In the genomic region with DNA sequence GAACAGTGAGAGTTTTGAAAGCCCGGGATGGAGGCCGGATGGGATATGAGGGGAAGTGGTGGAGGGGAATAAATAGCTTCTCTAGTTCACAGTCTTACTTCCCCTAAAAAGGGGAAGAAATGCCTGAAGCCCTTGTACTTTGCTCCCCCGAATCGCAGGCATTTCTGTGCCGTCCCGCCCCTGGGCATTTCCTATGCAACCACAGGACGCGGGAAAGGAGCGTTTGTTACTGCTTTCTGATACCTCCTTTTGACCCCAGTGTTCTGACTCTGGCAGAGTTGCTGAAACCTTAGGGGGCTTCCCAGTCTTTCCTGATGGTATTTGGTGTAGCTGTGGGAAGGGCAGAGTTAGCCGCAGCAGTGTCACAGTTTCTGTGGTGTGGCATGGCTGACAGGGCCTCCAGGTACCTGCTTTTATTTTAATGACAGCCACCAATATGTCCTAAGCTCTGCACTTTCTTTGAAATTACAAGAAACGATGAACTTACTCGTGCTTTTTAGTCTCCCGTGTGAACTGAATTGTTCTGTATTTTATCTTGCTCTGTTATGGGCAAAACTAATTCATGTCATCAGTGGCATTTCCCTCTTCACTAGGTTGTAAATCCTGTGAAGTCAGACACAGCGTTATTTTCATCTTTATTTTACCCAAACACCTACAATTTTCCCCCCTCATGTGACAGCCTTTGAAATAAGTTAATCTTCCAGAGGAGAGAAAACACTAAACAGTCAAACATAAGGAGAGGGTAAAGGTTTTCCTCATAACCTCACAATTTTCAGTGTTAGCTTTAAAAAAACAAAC, we compare ENCODE assay signal across 1 cellular context.
TF ChIP-seq lines count a peak whose summit lies in the region.

No MANE protein-coding gene starts in this region.

TF ChIP-seq in HepG2, 621 proteins besides CTCF, POLR2A, EP300 and RAD21 (continued from another document and continues in another):
- TF ChIP-seq, protein P1, sequence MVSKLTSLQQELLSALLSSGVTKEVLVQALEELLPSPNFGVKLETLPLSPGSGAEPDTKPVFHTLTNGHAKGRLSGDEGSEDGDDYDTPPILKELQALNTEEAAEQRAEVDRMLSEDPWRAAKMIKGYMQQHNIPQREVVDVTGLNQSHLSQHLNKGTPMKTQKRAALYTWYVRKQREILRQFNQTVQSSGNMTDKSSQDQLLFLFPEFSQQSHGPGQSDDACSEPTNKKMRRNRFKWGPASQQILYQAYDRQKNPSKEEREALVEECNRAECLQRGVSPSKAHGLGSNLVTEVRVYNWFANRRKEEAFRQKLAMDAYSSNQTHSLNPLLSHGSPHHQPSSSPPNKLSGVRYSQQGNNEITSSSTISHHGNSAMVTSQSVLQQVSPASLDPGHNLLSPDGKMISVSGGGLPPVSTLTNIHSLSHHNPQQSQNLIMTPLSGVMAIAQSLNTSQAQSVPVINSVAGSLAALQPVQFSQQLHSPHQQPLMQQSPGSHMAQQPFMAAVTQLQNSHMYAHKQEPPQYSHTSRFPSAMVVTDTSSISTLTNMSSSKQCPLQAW (CRISPR knock-in tag; IDR thresholded peaks at IDR 0.05): no peak
- TF ChIP-seq, protein P2, sequence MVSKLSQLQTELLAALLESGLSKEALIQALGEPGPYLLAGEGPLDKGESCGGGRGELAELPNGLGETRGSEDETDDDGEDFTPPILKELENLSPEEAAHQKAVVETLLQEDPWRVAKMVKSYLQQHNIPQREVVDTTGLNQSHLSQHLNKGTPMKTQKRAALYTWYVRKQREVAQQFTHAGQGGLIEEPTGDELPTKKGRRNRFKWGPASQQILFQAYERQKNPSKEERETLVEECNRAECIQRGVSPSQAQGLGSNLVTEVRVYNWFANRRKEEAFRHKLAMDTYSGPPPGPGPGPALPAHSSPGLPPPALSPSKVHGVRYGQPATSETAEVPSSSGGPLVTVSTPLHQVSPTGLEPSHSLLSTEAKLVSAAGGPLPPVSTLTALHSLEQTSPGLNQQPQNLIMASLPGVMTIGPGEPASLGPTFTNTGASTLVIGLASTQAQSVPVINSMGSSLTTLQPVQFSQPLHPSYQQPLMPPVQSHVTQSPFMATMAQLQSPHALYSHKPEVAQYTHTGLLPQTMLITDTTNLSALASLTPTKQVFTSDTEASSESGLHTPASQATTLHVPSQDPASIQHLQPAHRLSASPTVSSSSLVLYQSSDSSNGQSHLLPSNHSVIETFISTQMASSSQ (IDR thresholded peaks at IDR 0.05; ENCODE audit: low read depth): no peak
- TF ChIP-seq, protein P2 (CRISPR knock-in tag; IDR thresholded peaks at IDR 0.05; ENCODE audit: borderline replicate concordance): no peak
- TF ChIP-seq, protein P3, sequence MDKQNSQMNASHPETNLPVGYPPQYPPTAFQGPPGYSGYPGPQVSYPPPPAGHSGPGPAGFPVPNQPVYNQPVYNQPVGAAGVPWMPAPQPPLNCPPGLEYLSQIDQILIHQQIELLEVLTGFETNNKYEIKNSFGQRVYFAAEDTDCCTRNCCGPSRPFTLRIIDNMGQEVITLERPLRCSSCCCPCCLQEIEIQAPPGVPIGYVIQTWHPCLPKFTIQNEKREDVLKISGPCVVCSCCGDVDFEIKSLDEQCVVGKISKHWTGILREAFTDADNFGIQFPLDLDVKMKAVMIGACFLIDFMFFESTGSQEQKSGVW (CRISPR knock-in tag; IDR thresholded peaks at IDR 0.05; ENCODE audit: borderline replicate concordance): no peak
- no peak for TF ChIP-seq THYN1 (CRISPR knock-in tag; IDR thresholded peaks at IDR 0.05; ENCODE audit: borderline replicate concordance, low read depth)
- no peak for TF ChIP-seq FOXO1 (CRISPR knock-in tag; IDR thresholded peaks at IDR 0.05)
- TF ChIP-seq, protein P4, sequence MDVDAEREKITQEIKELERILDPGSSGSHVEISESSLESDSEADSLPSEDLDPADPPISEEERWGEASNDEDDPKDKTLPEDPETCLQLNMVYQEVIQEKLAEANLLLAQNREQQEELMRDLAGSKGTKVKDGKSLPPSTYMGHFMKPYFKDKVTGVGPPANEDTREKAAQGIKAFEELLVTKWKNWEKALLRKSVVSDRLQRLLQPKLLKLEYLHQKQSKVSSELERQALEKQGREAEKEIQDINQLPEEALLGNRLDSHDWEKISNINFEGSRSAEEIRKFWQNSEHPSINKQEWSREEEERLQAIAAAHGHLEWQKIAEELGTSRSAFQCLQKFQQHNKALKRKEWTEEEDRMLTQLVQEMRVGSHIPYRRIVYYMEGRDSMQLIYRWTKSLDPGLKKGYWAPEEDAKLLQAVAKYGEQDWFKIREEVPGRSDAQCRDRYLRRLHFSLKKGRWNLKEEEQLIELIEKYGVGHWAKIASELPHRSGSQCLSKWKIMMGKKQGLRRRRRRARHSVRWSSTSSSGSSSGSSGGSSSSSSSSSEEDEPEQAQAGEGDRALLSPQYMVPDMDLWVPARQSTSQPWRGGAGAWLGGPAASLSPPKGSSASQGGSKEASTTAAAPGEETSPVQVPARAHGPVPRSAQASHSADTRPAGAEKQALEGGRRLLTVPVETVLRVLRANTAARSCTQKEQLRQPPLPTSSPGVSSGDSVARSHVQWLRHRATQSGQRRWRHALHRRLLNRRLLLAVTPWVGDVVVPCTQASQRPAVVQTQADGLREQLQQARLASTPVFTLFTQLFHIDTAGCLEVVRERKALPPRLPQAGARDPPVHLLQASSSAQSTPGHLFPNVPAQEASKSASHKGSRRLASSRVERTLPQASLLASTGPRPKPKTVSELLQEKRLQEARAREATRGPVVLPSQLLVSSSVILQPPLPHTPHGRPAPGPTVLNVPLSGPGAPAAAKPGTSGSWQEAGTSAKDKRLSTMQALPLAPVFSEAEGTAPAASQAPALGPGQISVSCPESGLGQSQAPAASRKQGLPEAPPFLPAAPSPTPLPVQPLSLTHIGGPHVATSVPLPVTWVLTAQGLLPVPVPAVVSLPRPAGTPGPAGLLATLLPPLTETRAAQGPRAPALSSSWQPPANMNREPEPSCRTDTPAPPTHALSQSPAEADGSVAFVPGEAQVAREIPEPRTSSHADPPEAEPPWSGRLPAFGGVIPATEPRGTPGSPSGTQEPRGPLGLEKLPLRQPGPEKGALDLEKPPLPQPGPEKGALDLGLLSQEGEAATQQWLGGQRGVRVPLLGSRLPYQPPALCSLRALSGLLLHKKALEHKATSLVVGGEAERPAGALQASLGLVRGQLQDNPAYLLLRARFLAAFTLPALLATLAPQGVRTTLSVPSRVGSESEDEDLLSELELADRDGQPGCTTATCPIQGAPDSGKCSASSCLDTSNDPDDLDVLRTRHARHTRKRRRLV (CRISPR knock-in tag; IDR thresholded peaks at IDR 0.05): no peak
- TF ChIP-seq ZNF660 (CRISPR knock-in tag; IDR thresholded peaks at IDR 0.05; ENCODE audit: borderline replicate concordance, low read depth): no peak
- TF ChIP-seq, protein P5, sequence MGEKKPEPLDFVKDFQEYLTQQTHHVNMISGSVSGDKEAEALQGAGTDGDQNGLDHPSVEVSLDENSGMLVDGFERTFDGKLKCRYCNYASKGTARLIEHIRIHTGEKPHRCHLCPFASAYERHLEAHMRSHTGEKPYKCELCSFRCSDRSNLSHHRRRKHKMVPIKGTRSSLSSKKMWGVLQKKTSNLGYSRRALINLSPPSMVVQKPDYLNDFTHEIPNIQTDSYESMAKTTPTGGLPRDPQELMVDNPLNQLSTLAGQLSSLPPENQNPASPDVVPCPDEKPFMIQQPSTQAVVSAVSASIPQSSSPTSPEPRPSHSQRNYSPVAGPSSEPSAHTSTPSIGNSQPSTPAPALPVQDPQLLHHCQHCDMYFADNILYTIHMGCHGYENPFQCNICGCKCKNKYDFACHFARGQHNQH (CRISPR knock-in tag; IDR thresholded peaks at IDR 0.05): no peak
- no peak for TF ChIP-seq ZNF136 (CRISPR knock-in tag; IDR thresholded peaks at IDR 0.05; ENCODE audit: low read depth)
- no peak for TF ChIP-seq KMT2A (CRISPR knock-in tag; IDR thresholded peaks at IDR 0.05)
- TF ChIP-seq HDAC2 (CRISPR knock-in tag; IDR thresholded peaks at IDR 0.05): peak; percentile 32; the same call in 1 of the 2 replicates
- no peak for TF ChIP-seq RFX5 (IDR thresholded peaks at IDR 0.05; ENCODE audit: low read depth, low read length)
- TF ChIP-seq MAZ (IDR thresholded peaks at IDR 0.05; ENCODE audit: borderline replicate concordance, low read depth, low read length): no peak
- no peak for TF ChIP-seq MAZ (CRISPR knock-in tag; IDR thresholded peaks at IDR 0.05; ENCODE audit: low read depth)
- no peak for TF ChIP-seq ZNF552 (CRISPR knock-in tag; IDR thresholded peaks at IDR 0.05; ENCODE audit: borderline replicate concordance)
- TF ChIP-seq ZNF335 (CRISPR knock-in tag; IDR thresholded peaks at IDR 0.05): 0 out of 2 replicates have a peak, but pooled peaks have one; percentile 0
- TF ChIP-seq MEF2D (CRISPR knock-in tag; IDR thresholded peaks at IDR 0.05): no peak
- TF ChIP-seq TBX3 (IDR thresholded peaks at IDR 0.05; ENCODE audit: borderline replicate concordance): no peak
- TF ChIP-seq KLF13 (CRISPR knock-in tag; IDR thresholded peaks at IDR 0.05): no peak
- TF ChIP-seq, protein P6, sequence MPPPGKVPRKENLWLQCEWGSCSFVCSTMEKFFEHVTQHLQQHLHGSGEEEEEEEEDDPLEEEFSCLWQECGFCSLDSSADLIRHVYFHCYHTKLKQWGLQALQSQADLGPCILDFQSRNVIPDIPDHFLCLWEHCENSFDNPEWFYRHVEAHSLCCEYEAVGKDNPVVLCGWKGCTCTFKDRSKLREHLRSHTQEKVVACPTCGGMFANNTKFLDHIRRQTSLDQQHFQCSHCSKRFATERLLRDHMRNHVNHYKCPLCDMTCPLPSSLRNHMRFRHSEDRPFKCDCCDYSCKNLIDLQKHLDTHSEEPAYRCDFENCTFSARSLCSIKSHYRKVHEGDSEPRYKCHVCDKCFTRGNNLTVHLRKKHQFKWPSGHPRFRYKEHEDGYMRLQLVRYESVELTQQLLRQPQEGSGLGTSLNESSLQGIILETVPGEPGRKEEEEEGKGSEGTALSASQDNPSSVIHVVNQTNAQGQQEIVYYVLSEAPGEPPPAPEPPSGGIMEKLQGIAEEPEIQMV (CRISPR knock-in tag; IDR thresholded peaks at IDR 0.05; ENCODE audit: low read depth): peak; percentile 23; the same call in 1 of the 2 replicates
- TF ChIP-seq, protein P7, sequence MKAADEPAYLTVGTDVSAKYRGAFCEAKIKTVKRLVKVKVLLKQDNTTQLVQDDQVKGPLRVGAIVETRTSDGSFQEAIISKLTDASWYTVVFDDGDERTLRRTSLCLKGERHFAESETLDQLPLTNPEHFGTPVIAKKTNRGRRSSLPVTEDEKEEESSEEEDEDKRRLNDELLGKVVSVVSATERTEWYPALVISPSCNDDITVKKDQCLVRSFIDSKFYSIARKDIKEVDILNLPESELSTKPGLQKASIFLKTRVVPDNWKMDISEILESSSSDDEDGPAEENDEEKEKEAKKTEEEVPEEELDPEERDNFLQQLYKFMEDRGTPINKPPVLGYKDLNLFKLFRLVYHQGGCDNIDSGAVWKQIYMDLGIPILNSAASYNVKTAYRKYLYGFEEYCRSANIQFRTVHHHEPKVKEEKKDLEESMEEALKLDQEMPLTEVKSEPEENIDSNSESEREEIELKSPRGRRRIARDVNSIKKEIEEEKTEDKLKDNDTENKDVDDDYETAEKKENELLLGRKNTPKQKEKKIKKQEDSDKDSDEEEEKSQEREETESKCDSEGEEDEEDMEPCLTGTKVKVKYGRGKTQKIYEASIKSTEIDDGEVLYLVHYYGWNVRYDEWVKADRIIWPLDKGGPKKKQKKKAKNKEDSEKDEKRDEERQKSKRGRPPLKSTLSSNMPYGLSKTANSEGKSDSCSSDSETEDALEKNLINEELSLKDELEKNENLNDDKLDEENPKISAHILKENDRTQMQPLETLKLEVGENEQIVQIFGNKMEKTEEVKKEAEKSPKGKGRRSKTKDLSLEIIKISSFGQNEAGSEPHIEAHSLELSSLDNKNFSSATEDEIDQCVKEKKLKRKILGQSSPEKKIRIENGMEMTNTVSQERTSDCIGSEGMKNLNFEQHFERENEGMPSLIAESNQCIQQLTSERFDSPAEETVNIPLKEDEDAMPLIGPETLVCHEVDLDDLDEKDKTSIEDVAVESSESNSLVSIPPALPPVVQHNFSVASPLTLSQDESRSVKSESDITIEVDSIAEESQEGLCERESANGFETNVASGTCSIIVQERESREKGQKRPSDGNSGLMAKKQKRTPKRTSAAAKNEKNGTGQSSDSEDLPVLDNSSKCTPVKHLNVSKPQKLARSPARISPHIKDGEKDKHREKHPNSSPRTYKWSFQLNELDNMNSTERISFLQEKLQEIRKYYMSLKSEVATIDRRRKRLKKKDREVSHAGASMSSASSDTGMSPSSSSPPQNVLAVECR (CRISPR knock-in tag; IDR thresholded peaks at IDR 0.05; ENCODE audit: borderline replicate concordance): peak; percentile 25; the same call in 1 of the 2 replicates
- TF ChIP-seq, protein P8, sequence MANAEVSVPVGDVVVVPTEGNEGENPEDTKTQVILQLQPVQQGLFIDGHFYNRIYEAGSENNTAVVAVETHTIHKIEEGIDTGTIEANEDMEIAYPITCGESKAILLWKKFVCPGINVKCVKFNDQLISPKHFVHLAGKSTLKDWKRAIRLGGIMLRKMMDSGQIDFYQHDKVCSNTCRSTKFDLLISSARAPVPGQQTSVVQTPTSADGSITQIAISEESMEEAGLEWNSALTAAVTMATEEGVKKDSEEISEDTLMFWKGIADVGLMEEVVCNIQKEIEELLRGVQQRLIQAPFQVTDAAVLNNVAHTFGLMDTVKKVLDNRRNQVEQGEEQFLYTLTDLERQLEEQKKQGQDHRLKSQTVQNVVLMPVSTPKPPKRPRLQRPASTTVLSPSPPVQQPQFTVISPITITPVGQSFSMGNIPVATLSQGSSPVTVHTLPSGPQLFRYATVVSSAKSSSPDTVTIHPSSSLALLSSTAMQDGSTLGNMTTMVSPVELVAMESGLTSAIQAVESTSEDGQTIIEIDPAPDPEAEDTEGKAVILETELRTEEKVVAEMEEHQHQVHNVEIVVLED (CRISPR knock-in tag; IDR thresholded peaks at IDR 0.05; ENCODE audit: borderline replicate concordance): no peak
- TF ChIP-seq ZNF3 (CRISPR knock-in tag; IDR thresholded peaks at IDR 0.05): no peak
